In the genomic region with DNA sequence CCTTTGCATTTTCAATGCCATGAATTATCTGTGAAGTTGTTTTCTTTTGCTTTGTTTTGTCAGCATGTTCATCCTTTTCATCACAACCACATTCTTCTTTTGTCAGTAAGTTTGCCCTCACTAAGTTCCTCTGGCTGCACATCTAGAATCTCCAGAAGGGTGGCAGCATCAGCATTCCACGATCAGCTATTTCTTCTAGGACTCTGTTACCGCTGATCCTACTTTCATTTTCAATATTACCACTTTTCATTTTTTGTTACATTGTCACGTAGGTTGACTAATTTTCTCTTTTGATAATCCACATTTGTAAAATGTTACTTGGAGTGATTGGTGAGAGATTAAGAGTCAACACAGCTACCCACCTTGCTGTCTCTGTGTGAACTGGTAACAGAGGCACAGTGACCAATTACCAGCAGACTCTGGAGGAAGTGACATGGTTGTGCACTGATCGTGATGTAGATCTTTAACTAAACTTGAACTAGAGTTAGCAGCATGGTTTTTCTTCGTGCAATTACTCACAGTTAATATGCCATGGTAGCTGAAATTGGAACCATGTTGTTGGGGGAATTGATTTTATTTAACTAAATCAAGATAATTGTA, we compare ENCODE assay signal across 8 cellular contexts.
DNase-seq lines count a peak whose midpoint lies in the region; ATAC-seq and TF ChIP-seq lines count a peak whose summit lies in the region.

No MANE protein-coding gene starts in this region.

- no peak overlapping the region for H2BK20ac ChIP-seq in H9 (ENCODE audit: low read depth, low read length, poor library complexity, severe bottlenecking)

- WGBS in mammary epithelial cell (ENCODE audit: low coverage, missing lambda C conversion rate), result 34% methylated on average over 5 of the region's 5 CpGs
- no CpG with 5 or more reads among the region's 5 CpGs for WGBS in H9 (ENCODE audit: extremely low coverage, insufficient read length, low lambda C conversion rate)

- H4K5ac ChIP-seq in H9 (ENCODE audit: insufficient read length, low read depth, low read length), result no peak overlapping the region

- H4K8ac ChIP-seq in H9 (replicated peaks; ENCODE audit: insufficient read length, low read depth, low read length), result no peak overlapping the region

- ATAC-seq in DND-41 (ENCODE audit: insufficient read depth, low read depth), result peak; percentile 58; the same call in 1 of the 3 replicates
- peak; percentile 72 for ATAC-seq in GM21381 (IDR thresholded peaks at IDR 0.05; ENCODE audit: unreplicated experiment)

- H2BK5ac ChIP-seq in H9 (ENCODE audit: insufficient read length, low read length), result no peak overlapping the region

- in situ Hi-C loops in KBM-7 (cut with MboI; ENCODE audit: low pct_unique_long_range_greater_than_20kb, low sequenced_read_pairs), result no loop called here
- in situ Hi-C loops in mammary epithelial cell (cut with MboI; ENCODE audit: low sequenced_read_pairs in 2 of 2), result no loop called here

- H3K4me1 ChIP-seq in DND-41 (ENCODE audit: insufficient read depth, low read length) (no peaks in the 10 kb centered on the region), mammary epithelial cell (ENCODE audit: insufficient read depth, low read length) (no peaks in the 10 kb centered on the region), H9 (ENCODE audit: insufficient read depth, low read length) (no peaks in the 10 kb centered on the region; the same call in 1 of the 2 replicates)

- H3K4me1 Mint-ChIP-seq in H9, result peaks cover 2 to 4% of the 10 kb centered on the region in 2 experiments; a peak in 1 of 4 replicates

- BruUV-seq in mammary epithelial cell (replicated peaks; lab: Mats Ljungman, UMichigan), result no TSS peak

- H2BK120ac ChIP-seq in H9 (ENCODE audit: low read depth, low read length, poor library complexity, severe bottlenecking), result no peak overlapping the region

- H3K79me2 ChIP-seq in DND-41 (ENCODE audit: insufficient read depth, low read length), result no peaks in the 10 kb centered on the region
- no peaks in the 10 kb centered on the region for H3K79me2 ChIP-seq in mammary epithelial cell (ENCODE audit: insufficient read depth, low read length)
- no peaks in the 10 kb centered on the region for H3K79me2 ChIP-seq in H9 (ENCODE audit: insufficient read depth, low read length)

- H3K4me2 ChIP-seq in DND-41 (ENCODE audit: insufficient read depth, low read length), result peak overlapping the region; percentile 49; the same call in 1 of the 2 replicates
- H3K4me2 ChIP-seq in mammary epithelial cell (ENCODE audit: insufficient read depth, low read depth, low read length), result peak overlapping the region; percentile 26
- H3K4me2 ChIP-seq in H9 (ENCODE audit: insufficient read depth, insufficient read length, low read length), result no peak overlapping the region

- intact Hi-C loops in mammary epithelial cell (cut with micrococcal nuclease), result no loop called here
- intact Hi-C loops in posterior cingulate gyrus (cut with DNase I), result no loop called here

- H3K4me3 ChIP-seq in DND-41 (ENCODE audit: low read depth in 1 of 2, low read length in 2 of 2), result peak overlapping the region in 1 of 2 experiments; percentile 39; a peak in 2 of 4 replicates
- H3K4me3 ChIP-seq in mammary epithelial cell (replicated peaks in 1 of 3; ENCODE audit: insufficient read depth in 1 of 3, low read depth in 2 of 3, low read length in 3 of 3), result peak overlapping the region; percentile 9 to 45 (median 42)

- H3K36me3 Mint-ChIP-seq in H9 (ENCODE audit: insufficient read depth in 1 of 3, low read depth in 3 of 3), result no peaks in the 10 kb centered on the region

- no peaks in the 10 kb centered on the region for H3K9me3 ChIP-seq in DND-41 (ENCODE audit: insufficient read depth, low read length, severe bottlenecking)
- no peaks in the 10 kb centered on the region for H3K9me3 ChIP-seq in mammary epithelial cell (replicated peaks; ENCODE audit: insufficient read depth, low read length)
- no peaks in the 10 kb centered on the region for H3K9me3 ChIP-seq in H9 (ENCODE audit: control insufficient read depth, low read depth, low read length)

- DNase-seq in DND-41 (no peak), KBM-7 (peak; percentile 18), mammary epithelial cell (peak; percentile 23), NCI-H524 (lab: John Stamatoyannopoulos, UW) (no peak), posterior cingulate gyrus (no peak), GM03348 (ENCODE audit: low spot score) (no peak), H9 (no peak)

- H3K27ac ChIP-seq in DND-41 (ENCODE audit: low read length) (no peak overlapping the region), mammary epithelial cell (ENCODE audit: insufficient read depth, low read depth, low read length) (no peak overlapping the region), H9 (ENCODE audit: insufficient read length, low read depth, low read length) (no peak overlapping the region)

- H3K23me2 ChIP-seq in H9 (ENCODE audit: insufficient read length, low read depth, low read length, poor library complexity, severe bottlenecking), result no peaks in the 10 kb centered on the region

- H3K9me3 Mint-ChIP-seq in H9, result peaks cover 0 to 9% of the 10 kb centered on the region in 2 experiments; a peak in 3 of 5 replicates

- H4K20me1 ChIP-seq in DND-41 (ENCODE audit: insufficient read depth, low read length) (no peaks in the 10 kb centered on the region), mammary epithelial cell (ENCODE audit: insufficient read depth, low read length) (no peaks in the 10 kb centered on the region), H9 (ENCODE audit: control insufficient read depth, insufficient read depth, insufficient read length) (no peaks in the 10 kb centered on the region)

- no peak overlapping the region for H3K56ac ChIP-seq in H9 (ENCODE audit: insufficient read length, low read depth, low read length)

- H3K79me1 ChIP-seq in H9 (ENCODE audit: insufficient read depth, low read depth, low read length, poor library complexity, severe bottlenecking), result no peaks in the 10 kb centered on the region

- dilution Hi-C loops in mammary epithelial cell (cut with HindIII; ENCODE audit: low sequenced_read_pairs), result no loop called here

- no peaks in the 10 kb centered on the region for H3K36me3 ChIP-seq in DND-41 (ENCODE audit: insufficient read depth, low read length)
- H3K36me3 ChIP-seq in mammary epithelial cell (ENCODE audit: insufficient read depth, low read length), result no peaks in the 10 kb centered on the region

- CTCF ChIA-PET in mammary epithelial cell (lab: Charles Lee; ENCODE audit: low non-redundant PET), result interaction anchor here (0.6 kb wide), 1 partner anchor 110 kb away, joined by 5 read pairs; no protein-coding TSS in a partner anchor

- no peak overlapping the region for H2BK12ac ChIP-seq in H9 (ENCODE audit: insufficient read length, low read depth, low read length)

- H2BK15ac ChIP-seq in H9 (ENCODE audit: low read depth, low read length), result no peak overlapping the region

- TF ChIP-seq CTCF in DND-41 (IDR thresholded peaks at IDR 0.05; ENCODE audit: borderline replicate concordance, extremely low read depth, low read length, poor library complexity, severe bottlenecking) (peak; percentile 22), mammary epithelial cell (conservative IDR thresholded peaks at IDR 0.05 in 1 of 2, IDR thresholded peaks at IDR 0.05 in 1 of 2; ENCODE audit: extremely low read depth in 1 of 2, insufficient read depth in 1 of 2, low read depth in 1 of 2, low read length in 2 of 2) (peak in 1 of 2 donors; percentile 9), H9 (conservative IDR thresholded peaks at IDR 0.05) (no peak)

- no peak overlapping the region for H3T11ph ChIP-seq in H9 (ENCODE audit: low read length)

- H2AFZ ChIP-seq in DND-41 (ENCODE audit: low read depth, low read length), result peak overlapping the region; percentile 19
- peak overlapping the region; percentile 59 for H2AFZ ChIP-seq in mammary epithelial cell (ENCODE audit: low read depth, low read length)
- no peak overlapping the region for H2AFZ ChIP-seq in H9 (ENCODE audit: low read length)

- H3K18ac ChIP-seq in H9 (ENCODE audit: insufficient read length, low read depth, low read length), result no peak overlapping the region

- no peak overlapping the region for H3K23ac ChIP-seq in H9 (ENCODE audit: insufficient read length, low read depth, low read length)

- no peak overlapping the region for H3K14ac ChIP-seq in H9 (ENCODE audit: insufficient read depth, low read length)

- H3K4ac ChIP-seq in H9 (ENCODE audit: low read depth, low read length), result no peak overlapping the region

- no peak overlapping the region for H4K91ac ChIP-seq in H9 (ENCODE audit: insufficient read length, low read depth, low read length)

- H3K9ac ChIP-seq in DND-41 (ENCODE audit: low read depth, low read length) (no peak overlapping the region), mammary epithelial cell (ENCODE audit: insufficient read depth, low read length) (no peak overlapping the region), H9 (ENCODE audit: extremely low read depth, insufficient read length, low read length) (no peak overlapping the region)

- H3K27me3 Mint-ChIP-seq in H9 (ENCODE audit: low read depth), result no peaks in the 10 kb centered on the region

- H3K27ac Mint-ChIP-seq in H9, result no peak overlapping the region

- no peak overlapping the region for H3K4me3 Mint-ChIP-seq in H9

- H2AK5ac ChIP-seq in H9 (ENCODE audit: insufficient read length, low read length), result no peak overlapping the region

- H3K27me3 ChIP-seq in DND-41 (ENCODE audit: insufficient read depth, low read length, poor library complexity), result no peaks in the 10 kb centered on the region
- no peaks in the 10 kb centered on the region for H3K27me3 ChIP-seq in mammary epithelial cell (ENCODE audit: insufficient read depth, low read length)
- H3K27me3 ChIP-seq in H9 (ENCODE audit: insufficient read depth, low read length), result no peaks in the 10 kb centered on the region

Comparison
In these comparisons a context has a peak if more than half of its experiments do, and no peak if none do; other contexts are left out.
1. DNase-seq: peak in KBM-7 (single experiment) and mammary epithelial cell (single experiment); none in DND-41 (single experiment), NCI-H524 (0 of 2), posterior cingulate gyrus (0 of 10), GM03348 (single experiment) and H9 (single experiment).